10 cellular contexts compared by ENCODE assay signal in the genomic region with DNA sequence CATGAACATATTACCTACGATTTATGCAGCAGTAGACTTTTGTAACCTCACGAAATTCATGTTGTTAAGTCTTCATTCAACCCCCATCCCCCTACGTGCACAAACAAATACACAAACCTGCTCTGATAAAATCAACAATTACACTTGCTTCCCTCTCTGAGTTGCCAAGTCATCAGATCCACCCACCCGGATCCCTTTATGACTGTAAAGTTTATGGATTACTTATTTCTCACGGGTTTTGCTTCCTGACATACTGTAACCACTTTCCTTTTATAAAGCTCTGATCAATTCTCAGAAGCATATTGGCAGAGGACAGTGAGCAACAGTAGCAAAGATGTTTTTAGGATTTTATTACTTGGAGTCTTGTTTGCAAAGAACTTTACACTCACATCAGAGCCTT.
A peak's percentile ranks its signal among the peaks of the same experiment; 100 is the strongest.
DNase-seq lines count a peak whose midpoint lies in the region; ATAC-seq lines count a peak whose summit lies in the region.
"Had no signal": no experiment of that assay in that cellular context is flagged by ENCODE, and none has a peak within 500 bp of the region (broad histone marks: within the 10 kb centered on the region; RNA-seq: fewer than 3 reads in every experiment).

No MANE protein-coding gene starts in this region.

- H3K36me3 Mint-ChIP-seq in activated CD4-positive, alpha-beta T cell treated with anti-CD3 and anti-CD28 coated beads, Interleukin-2, amount 10 ng/mL, durations not matched to agents 7 days and 5 days (ENCODE audit: low read depth), result peaks cover 26% of the 10 kb centered on the region
- peaks cover 0 to 2% (median 0%) of the 10 kb centered on the region in 3 donors for H3K36me3 Mint-ChIP-seq in CD8-positive, alpha-beta memory T cell

- H3K27me3 ChIP-seq in CD8-positive, alpha-beta memory T cell (ENCODE audit: insufficient read depth, low read length, poor library complexity, severe bottlenecking), result no peaks in the 10 kb centered on the region

- no peaks in the 10 kb centered on the region for H3K27me3 Mint-ChIP-seq in activated CD4-positive, alpha-beta T cell treated with anti-CD3 and anti-CD28 coated beads, Interleukin-2, amount 10 ng/mL, durations not matched to agents 7 days and 5 days
- H3K27me3 Mint-ChIP-seq in CD8-positive, alpha-beta memory T cell, result no peaks in the 10 kb centered on the region

- CTCF ChIA-PET in activated CD4-positive, alpha-beta T cell treated with anti-CD3 and anti-CD28 coated beads, Interleukin-2, amount 10 ng/mL, durations not matched to agents 7 days and 5 days (lab: Charles Lee), result no interaction called here
- CTCF ChIA-PET in CD8-positive, alpha-beta memory T cell (lab: Charles Lee), result no interaction called here

- H3K4me3 Mint-ChIP-seq in activated CD4-positive, alpha-beta T cell treated with anti-CD3 and anti-CD28 coated beads, Interleukin-2, amount 10 ng/mL, durations not matched to agents 7 days and 5 days, result peak overlapping the region; percentile 0
- H3K4me3 Mint-ChIP-seq in CD8-positive, alpha-beta memory T cell, result no peak overlapping the region

- DNase-seq in activated CD4-positive, alpha-beta T cell treated with anti-CD3 and anti-CD28 coated beads, Interleukin-2, amount 10 ng/mL, durations not matched to agents 7 days and 5 days, result no peak
- no peak for DNase-seq in activated CD4-positive, alpha-beta T cell treated with anti-CD3 and anti-CD28 coated beads for 4 hours
- DNase-seq in activated CD4-positive, alpha-beta T cell treated with anti-CD3 and anti-CD28 coated beads, Interleukin-2, amount 50 U/mL, for 48 hours, result peak; percentile 17 to 33
- DNase-seq in renal cortical epithelial cell (ENCODE audit: low read depth) (peak; percentile 90), NCI-H2227 (lab: John Stamatoyannopoulos, UW; ENCODE audit: unreplicated experiment) (no peak), hypothalamus (lab: John Stamatoyannopoulos, UW) (no peak)
- no peak for DNase-seq in CD8-positive, alpha-beta memory T cell
- DNase-seq: erythroblast, NCI-H2171 treated with DMSO at 0.1 percent for 48 hours had no signal

- H3K4me3 ChIP-seq in CD8-positive, alpha-beta memory T cell (ENCODE audit: low read length), result no peak overlapping the region

- H3K4me1 ChIP-seq in CD8-positive, alpha-beta memory T cell (ENCODE audit: insufficient read depth, low read length), result peaks cover 39% of the 10 kb centered on the region

- H3K36me3 ChIP-seq in CD8-positive, alpha-beta memory T cell (ENCODE audit: insufficient read depth, low read length), result no peaks in the 10 kb centered on the region

- no peaks in the 10 kb centered on the region for H3K9me3 Mint-ChIP-seq in activated CD4-positive, alpha-beta T cell treated with anti-CD3 and anti-CD28 coated beads, Interleukin-2, amount 10 ng/mL, durations not matched to agents 7 days and 5 days
- no peaks in the 10 kb centered on the region for H3K9me3 Mint-ChIP-seq in CD8-positive, alpha-beta memory T cell

- POLR2A ChIA-PET in activated CD4-positive, alpha-beta T cell treated with anti-CD3 and anti-CD28 coated beads, Interleukin-2, amount 10 ng/mL, durations not matched to agents 7 days and 5 days (lab: Charles Lee), result interaction anchor here (0.6 kb wide), 1 partner anchor 641 kb away, joined by 8 read pairs; no protein-coding TSS in a partner anchor
- POLR2A ChIA-PET in CD8-positive, alpha-beta memory T cell (lab: Charles Lee), result no interaction called here

- peaks cover 64% of the 10 kb centered on the region for H3K4me1 Mint-ChIP-seq in activated CD4-positive, alpha-beta T cell treated with anti-CD3 and anti-CD28 coated beads, Interleukin-2, amount 10 ng/mL, durations not matched to agents 7 days and 5 days
- H3K4me1 Mint-ChIP-seq in CD8-positive, alpha-beta memory T cell, result peaks cover 54 to 80% (median 76%) of the 10 kb centered on the region in 3 donors

- no peaks in the 10 kb centered on the region for H3K9me3 ChIP-seq in CD8-positive, alpha-beta memory T cell (ENCODE audit: low read length)

- peak overlapping the region; percentile 16 for H3K27ac Mint-ChIP-seq in activated CD4-positive, alpha-beta T cell treated with anti-CD3 and anti-CD28 coated beads, Interleukin-2, amount 10 ng/mL, durations not matched to agents 7 days and 5 days
- peak overlapping the region in 3 of 8 donors; percentile 13 to 57 (median 40) for H3K27ac Mint-ChIP-seq in CD8-positive, alpha-beta memory T cell

- H3K27ac ChIP-seq in CD8-positive, alpha-beta memory T cell (ENCODE audit: low read depth, low read length), result no peak overlapping the region

- peak; percentile 57 for ATAC-seq in HG02798 (IDR thresholded peaks at IDR 0.05; ENCODE audit: poor library complexity, unreplicated experiment)

Comparison
In these comparisons a context has a peak if more than half of its experiments do, and no peak if none do; other contexts are left out.
1. DNase-seq: peak in activated CD4-positive, alpha-beta T cell treated with anti-CD3 and anti-CD28 coated beads, Interleukin-2, amount 50 U/mL, for 48 hours (2 of 2) and renal cortical epithelial cell (single experiment); none in activated CD4-positive, alpha-beta T cell treated with anti-CD3 and anti-CD28 coated beads, Interleukin-2, amount 10 ng/mL, durations not matched to agents 7 days and 5 days (single experiment), activated CD4-positive, alpha-beta T cell treated with anti-CD3 and anti-CD28 coated beads for 4 hours (0 of 2), NCI-H2227 (single experiment), hypothalamus (0 of 51) and CD8-positive, alpha-beta memory T cell (0 of 5).